In genomic region chr2:44850016-44850415, GRCh38 we compare ENCODE assay signal across 22 cellular contexts.
"Had no signal": no experiment of that assay in that cellular context is flagged by ENCODE, and none has a peak within 500 bp of the region (broad histone marks: within the 10 kb centered on the region; RNA-seq: fewer than 3 reads in every experiment).

No MANE protein-coding gene starts in this region.

- H3K4me1 ChIP-seq: colonic mucosa, esophagus squamous epithelium, gastrocnemius medialis, left lung, lower lobe of right lung had no signal

- H3K27me3 ChIP-seq: colonic mucosa, gastrocnemius medialis had no signal

- H3K27ac Mint-ChIP-seq: immature natural killer cell; memory B cell; naive thymus-derived CD4-positive, alpha-beta T cell had no signal

- H3K9me3 Mint-ChIP-seq: memory B cell had no signal

- H3K36me3 ChIP-seq: colonic mucosa, esophagus squamous epithelium, gastrocnemius medialis, heart right ventricle, left lung, lower lobe of right lung had no signal

- H3K36me3 Mint-ChIP-seq: immature natural killer cell; memory B cell; naive thymus-derived CD4-positive, alpha-beta T cell had no signal

- H3K4me1 Mint-ChIP-seq: immature natural killer cell, memory B cell had no signal

- H3K4me3 ChIP-seq: colonic mucosa, dorsolateral prefrontal cortex, esophagus squamous epithelium, gastrocnemius medialis, heart right ventricle, left lung, lower lobe of right lung had no signal

- H3K9me3 ChIP-seq: colonic mucosa, esophagus squamous epithelium, gastrocnemius medialis, heart right ventricle, left lung, lower lobe of right lung had no signal

- DNase-seq: colonic mucosa; dermis blood vessel endothelial cell; dorsolateral prefrontal cortex; effector CD4-positive, alpha-beta T cell; effector memory CD4-positive, alpha-beta T cell; esophagus squamous epithelium; foreskin fibroblast; foreskin melanocyte; gastrocnemius medialis; glutamatergic neuron; head of caudate nucleus; heart right ventricle; hypothalamus; immature natural killer cell; left cardiac atrium; left lung; left ventricle myocardium superior; lower lobe of right lung; mesendoderm; midbrain; naive thymus-derived CD4-positive, alpha-beta T cell had no signal

- H3K27ac ChIP-seq: colonic mucosa, dorsolateral prefrontal cortex, esophagus squamous epithelium, gastrocnemius medialis, heart right ventricle, left lung, lower lobe of right lung had no signal

- H3K4me3 Mint-ChIP-seq: immature natural killer cell; memory B cell; naive thymus-derived CD4-positive, alpha-beta T cell had no signal
